2 cellular contexts compared by ENCODE assay signal in genomic region chr5:33631139-33631538, GRCh38.
TF ChIP-seq lines count a peak whose summit lies in the region.

No MANE protein-coding gene starts in this region.

TF ChIP-seq in GM23338, 12 proteins besides CTCF, POLR2A, EP300 and RAD21 (continued from another document):
- TF ChIP-seq ZNF462 (CRISPR knock-in tag; IDR thresholded peaks at IDR 0.05): no peak
- TF ChIP-seq REST (IDR thresholded peaks at IDR 0.05; ENCODE audit: unreplicated experiment): no peak
- TF ChIP-seq ZNF114 (CRISPR knock-in tag; IDR thresholded peaks at IDR 0.05): no peak
- TF ChIP-seq NANOG (IDR thresholded peaks at IDR 0.05; ENCODE audit: borderline replicate concordance): no peak
- TF ChIP-seq CREB1 (CRISPR knock-in tag; IDR thresholded peaks at IDR 0.05; ENCODE audit: low read depth): no peak
- no peak for TF ChIP-seq JUNB (IDR thresholded peaks at IDR 0.05; ENCODE audit: unreplicated experiment)
- TF ChIP-seq POLR2AphosphoS5 (IDR thresholded peaks at IDR 0.05; ENCODE audit: low read depth): no peak
- TF ChIP-seq ETS1 (IDR thresholded peaks at IDR 0.05): no peak
- TF ChIP-seq EZH2phosphoT487 (IDR thresholded peaks at IDR 0.05; ENCODE audit: unreplicated experiment): no peak

TF ChIP-seq in WTC11, 78 proteins besides CTCF, POLR2A, EP300 and RAD21 (continued from another document):
- TF ChIP-seq ZNF532 (CRISPR knock-in tag; IDR thresholded peaks at IDR 0.05; ENCODE audit: borderline replicate concordance): no peak
- TF ChIP-seq NR2C2 (CRISPR knock-in tag; IDR thresholded peaks at IDR 0.05): no peak
